ENCODE assay signal across 1 cellular context in the genomic region with DNA sequence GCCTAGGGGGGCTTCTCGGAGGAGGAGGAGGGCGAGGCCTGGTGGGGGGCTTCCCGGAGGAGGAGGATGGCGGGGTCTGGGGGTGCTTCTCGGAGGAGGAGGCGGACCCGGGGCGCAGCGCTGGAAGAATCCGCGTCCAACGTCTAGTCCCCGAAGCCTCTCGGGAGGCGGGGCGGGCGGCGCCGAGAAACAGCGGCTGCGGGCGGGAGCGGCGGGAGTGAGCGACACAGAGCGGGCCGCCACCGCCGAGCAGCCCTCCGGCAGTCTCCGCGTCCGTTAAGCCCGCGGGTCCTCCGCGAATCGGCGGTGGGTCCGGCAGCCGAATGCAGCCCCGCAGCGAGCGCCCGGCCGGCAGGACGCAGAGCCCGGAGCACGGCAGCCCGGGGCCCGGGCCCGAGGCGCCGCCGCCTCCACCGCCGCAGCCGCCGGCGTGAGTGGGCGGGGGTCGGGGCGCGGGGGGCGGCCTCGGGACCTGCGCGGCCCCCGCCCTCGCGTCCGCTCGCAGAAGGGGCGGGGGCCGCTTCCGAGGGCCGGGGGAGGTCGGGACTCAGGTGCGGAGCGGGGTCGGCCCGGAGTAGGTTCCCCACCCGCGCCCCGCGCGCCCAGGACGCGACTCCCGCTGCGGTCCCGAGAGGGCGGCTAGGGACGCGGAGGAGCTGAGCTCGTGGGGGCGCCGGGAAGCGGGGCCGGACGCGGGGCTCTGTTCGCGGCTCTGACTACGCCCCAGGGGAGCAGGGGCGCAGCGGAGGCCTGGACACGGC.
TF ChIP-seq lines count a peak whose summit lies in the region.

A gene (plus strand): TSS at position 214 of the 761 bp plus-strand sequence. CDS start 110 bp downstream, at position 324.

TF ChIP-seq in HepG2, 621 proteins besides CTCF, POLR2A, EP300 and RAD21 (continued from another document and continues in another):
- 0 out of 2 replicates have a peak, but pooled peaks have one; percentile 27 for TF ChIP-seq BCL6 (CRISPR knock-in tag; IDR thresholded peaks at IDR 0.05)
- TF ChIP-seq, protein P1, sequence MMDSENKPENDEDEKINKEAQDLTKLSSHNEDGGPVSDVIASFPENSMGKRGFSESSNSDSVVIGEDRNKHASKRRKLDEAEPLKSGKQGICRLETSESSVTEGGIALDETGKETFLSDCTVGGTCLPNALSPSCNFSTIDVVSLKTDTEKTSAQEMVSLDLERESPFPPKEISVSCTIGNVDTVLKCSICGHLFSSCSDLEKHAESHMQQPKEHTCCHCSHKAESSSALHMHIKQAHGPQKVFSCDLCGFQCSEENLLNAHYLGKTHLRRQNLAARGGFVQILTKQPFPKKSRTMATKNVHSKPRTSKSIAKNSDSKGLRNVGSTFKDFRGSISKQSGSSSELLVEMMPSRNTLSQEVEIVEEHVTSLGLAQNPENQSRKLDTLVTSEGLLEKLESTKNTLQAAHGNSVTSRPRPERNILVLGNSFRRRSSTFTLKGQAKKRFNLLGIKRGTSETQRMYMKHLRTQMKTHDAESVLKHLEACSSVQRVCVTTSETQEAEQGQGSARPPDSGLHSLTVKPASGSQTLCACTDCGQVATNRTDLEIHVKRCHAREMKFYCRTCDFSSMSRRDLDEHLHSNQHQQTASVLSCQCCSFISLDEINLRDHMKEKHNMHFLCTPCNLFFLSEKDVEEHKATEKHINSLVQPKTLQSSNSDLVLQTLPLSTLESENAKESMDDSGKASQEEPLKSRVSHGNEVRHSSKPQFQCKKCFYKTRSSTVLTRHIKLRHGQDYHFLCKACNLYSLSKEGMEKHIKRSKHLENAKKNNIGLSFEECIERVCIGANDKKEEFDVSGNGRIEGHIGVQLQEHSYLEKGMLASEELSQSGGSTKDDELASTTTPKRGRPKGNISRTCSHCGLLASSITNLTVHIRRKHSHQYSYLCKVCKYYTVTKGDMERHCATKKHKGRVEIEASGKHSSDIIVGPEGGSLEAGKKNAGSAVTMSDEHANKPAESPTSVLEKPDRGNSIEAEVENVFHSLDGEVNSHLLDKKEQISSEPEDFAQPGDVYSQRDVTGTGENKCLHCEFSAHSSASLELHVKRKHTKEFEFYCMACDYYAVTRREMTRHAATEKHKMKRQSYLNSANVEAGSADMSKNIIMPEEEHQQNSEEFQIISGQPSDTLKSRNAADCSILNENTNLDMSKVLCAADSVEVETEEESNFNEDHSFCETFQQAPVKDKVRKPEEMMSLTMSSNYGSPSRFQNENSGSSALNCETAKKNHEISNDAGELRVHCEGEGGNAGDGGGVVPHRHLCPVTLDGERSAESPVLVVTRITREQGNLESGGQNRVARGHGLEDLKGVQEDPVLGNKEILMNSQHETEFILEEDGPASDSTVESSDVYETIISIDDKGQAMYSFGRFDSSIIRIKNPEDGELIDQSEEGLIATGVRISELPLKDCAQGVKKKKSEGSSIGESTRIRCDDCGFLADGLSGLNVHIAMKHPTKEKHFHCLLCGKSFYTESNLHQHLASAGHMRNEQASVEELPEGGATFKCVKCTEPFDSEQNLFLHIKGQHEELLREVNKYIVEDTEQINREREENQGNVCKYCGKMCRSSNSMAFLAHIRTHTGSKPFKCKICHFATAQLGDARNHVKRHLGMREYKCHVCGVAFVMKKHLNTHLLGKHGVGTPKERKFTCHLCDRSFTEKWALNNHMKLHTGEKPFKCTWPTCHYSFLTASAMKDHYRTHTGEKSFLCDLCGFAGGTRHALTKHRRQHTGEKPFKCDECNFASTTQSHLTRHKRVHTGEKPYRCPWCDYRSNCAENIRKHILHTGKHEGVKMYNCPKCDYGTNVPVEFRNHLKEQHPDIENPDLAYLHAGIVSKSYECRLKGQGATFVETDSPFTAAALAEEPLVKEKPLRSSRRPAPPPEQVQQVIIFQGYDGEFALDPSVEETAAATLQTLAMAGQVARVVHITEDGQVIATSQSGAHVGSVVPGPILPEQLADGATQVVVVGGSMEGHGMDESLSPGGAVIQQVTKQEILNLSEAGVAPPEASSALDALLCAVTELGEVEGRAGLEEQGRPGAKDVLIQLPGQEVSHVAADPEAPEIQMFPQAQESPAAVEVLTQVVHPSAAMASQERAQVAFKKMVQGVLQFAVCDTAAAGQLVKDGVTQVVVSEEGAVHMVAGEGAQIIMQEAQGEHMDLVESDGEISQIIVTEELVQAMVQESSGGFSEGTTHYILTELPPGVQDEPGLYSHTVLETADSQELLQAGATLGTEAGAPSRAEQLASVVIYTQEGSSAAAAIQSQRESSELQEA (CRISPR knock-in tag; IDR thresholded peaks at IDR 0.05; ENCODE audit: not compliant biosample characterization), result no peak
- TF ChIP-seq, protein P2, sequence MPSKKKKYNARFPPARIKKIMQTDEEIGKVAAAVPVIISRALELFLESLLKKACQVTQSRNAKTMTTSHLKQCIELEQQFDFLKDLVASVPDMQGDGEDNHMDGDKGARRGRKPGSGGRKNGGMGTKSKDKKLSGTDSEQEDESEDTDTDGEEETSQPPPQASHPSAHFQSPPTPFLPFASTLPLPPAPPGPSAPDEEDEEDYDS (CRISPR knock-in tag; IDR thresholded peaks at IDR 0.05), result no peak
- TF ChIP-seq TP53 (CRISPR knock-in tag; conservative IDR thresholded peaks at IDR 0.05), result no peak
- TF ChIP-seq, protein P3, sequence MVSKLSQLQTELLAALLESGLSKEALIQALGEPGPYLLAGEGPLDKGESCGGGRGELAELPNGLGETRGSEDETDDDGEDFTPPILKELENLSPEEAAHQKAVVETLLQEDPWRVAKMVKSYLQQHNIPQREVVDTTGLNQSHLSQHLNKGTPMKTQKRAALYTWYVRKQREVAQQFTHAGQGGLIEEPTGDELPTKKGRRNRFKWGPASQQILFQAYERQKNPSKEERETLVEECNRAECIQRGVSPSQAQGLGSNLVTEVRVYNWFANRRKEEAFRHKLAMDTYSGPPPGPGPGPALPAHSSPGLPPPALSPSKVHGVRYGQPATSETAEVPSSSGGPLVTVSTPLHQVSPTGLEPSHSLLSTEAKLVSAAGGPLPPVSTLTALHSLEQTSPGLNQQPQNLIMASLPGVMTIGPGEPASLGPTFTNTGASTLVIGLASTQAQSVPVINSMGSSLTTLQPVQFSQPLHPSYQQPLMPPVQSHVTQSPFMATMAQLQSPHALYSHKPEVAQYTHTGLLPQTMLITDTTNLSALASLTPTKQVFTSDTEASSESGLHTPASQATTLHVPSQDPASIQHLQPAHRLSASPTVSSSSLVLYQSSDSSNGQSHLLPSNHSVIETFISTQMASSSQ (IDR thresholded peaks at IDR 0.05; ENCODE audit: low read depth), result no peak
- TF ChIP-seq, protein P3 (CRISPR knock-in tag; IDR thresholded peaks at IDR 0.05; ENCODE audit: borderline replicate concordance), result no peak; the same call in 1 of the 2 replicates
- TF ChIP-seq, protein P4, sequence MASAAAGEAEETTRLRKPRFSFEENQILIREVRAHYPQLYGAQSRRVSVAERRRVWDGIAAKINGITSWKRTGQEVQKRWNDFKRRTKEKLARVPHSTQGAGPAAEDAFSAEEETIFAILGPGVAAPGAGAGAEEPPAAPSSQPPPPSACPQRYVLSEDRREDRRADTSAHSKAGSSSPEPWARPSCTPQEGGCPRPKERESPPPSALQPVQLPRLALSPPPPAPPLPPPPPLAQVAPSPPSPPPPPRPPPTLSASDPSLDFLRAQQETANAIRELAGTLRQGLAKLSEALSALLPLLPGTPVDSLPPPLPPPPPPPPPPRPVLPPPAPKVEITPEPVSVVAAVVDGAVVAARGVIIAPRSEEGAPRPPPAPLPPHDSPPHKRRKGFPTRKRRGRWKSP (CRISPR knock-in tag; IDR thresholded peaks at IDR 0.05), result no peak
- no peak for TF ChIP-seq SMYD3 (CRISPR knock-in tag; IDR thresholded peaks at IDR 0.05)
- no peak for TF ChIP-seq SMARCC2 (IDR thresholded peaks at IDR 0.05)
- no peak for TF ChIP-seq STAG1 (CRISPR knock-in tag; IDR thresholded peaks at IDR 0.05)
- TF ChIP-seq ZNF614 (CRISPR knock-in tag; IDR thresholded peaks at IDR 0.05; ENCODE audit: borderline replicate concordance), result no peak
- no peak for TF ChIP-seq KAT2B (IDR thresholded peaks at IDR 0.05; ENCODE audit: borderline replicate concordance, low read depth, low read length)
- TF ChIP-seq ZFYVE20 (CRISPR knock-in tag; IDR thresholded peaks at IDR 0.05; ENCODE audit: borderline replicate concordance, low read depth), result no peak
- TF ChIP-seq PITX1 (CRISPR knock-in tag; IDR thresholded peaks at IDR 0.05), result no peak
- no peak for TF ChIP-seq ZNF234 (CRISPR knock-in tag; conservative IDR thresholded peaks at IDR 0.05)
- no peak for TF ChIP-seq SMC3 (IDR thresholded peaks at IDR 0.05; ENCODE audit: low read length)
- TF ChIP-seq TRIM24 (CRISPR knock-in tag; IDR thresholded peaks at IDR 0.05), result no peak
- TF ChIP-seq POLR2AphosphoS5 (IDR thresholded peaks at IDR 0.05; ENCODE audit: low read depth, low read length), result no peak
- TF ChIP-seq GABPA (IDR thresholded peaks at IDR 0.05; ENCODE audit: low read depth, low read length), result no peak
- peak; percentile 37; the same call in 1 of the 2 replicates for TF ChIP-seq GABPA (CRISPR knock-in tag; IDR thresholded peaks at IDR 0.05; ENCODE audit: low read depth)
- no peak for TF ChIP-seq ZFP1 (CRISPR knock-in tag; IDR thresholded peaks at IDR 0.05)
- TF ChIP-seq JDP2 (CRISPR knock-in tag; IDR thresholded peaks at IDR 0.05; ENCODE audit: borderline replicate concordance), result no peak
- TF ChIP-seq HDAC1 (CRISPR knock-in tag; IDR thresholded peaks at IDR 0.05), result no peak; the same call in 1 of the 2 replicates
- TF ChIP-seq, protein P5, sequence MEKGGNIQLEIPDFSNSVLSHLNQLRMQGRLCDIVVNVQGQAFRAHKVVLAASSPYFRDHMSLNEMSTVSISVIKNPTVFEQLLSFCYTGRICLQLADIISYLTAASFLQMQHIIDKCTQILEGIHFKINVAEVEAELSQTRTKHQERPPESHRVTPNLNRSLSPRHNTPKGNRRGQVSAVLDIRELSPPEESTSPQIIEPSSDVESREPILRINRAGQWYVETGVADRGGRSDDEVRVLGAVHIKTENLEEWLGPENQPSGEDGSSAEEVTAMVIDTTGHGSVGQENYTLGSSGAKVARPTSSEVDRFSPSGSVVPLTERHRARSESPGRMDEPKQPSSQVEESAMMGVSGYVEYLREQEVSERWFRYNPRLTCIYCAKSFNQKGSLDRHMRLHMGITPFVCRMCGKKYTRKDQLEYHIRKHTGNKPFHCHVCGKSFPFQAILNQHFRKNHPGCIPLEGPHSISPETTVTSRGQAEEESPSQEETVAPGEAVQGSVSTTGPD (CRISPR knock-in tag; IDR thresholded peaks at IDR 0.05), result no peak
- TF ChIP-seq MAZ (IDR thresholded peaks at IDR 0.05; ENCODE audit: borderline replicate concordance, low read depth, low read length), result peak; percentile 95
- TF ChIP-seq MAZ (CRISPR knock-in tag; IDR thresholded peaks at IDR 0.05; ENCODE audit: low read depth), result peak; percentile 95
- no peak for TF ChIP-seq GZF1 (CRISPR knock-in tag; IDR thresholded peaks at IDR 0.05)
- TF ChIP-seq ARNTL (CRISPR knock-in tag; IDR thresholded peaks at IDR 0.05), result no peak
- TF ChIP-seq ZNF772 (CRISPR knock-in tag; IDR thresholded peaks at IDR 0.05), result peak; percentile 78; the same call in 1 of the 2 replicates
- TF ChIP-seq, protein P6, sequence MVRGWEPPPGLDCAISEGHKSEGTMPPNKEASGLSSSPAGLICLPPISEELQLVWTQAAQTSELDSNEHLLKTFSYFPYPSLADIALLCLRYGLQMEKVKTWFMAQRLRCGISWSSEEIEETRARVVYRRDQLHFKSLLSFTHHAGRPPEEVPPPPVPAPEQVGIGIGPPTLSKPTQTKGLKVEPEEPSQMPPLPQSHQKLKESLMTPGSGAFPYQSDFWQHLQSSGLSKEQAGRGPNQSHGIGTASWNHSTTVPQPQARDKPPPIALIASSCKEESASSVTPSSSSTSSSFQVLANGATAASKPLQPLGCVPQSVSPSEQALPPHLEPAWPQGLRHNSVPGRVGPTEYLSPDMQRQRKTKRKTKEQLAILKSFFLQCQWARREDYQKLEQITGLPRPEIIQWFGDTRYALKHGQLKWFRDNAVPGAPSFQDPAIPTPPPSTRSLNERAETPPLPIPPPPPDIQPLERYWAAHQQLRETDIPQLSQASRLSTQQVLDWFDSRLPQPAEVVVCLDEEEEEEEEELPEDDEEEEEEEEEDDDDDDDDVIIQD (CRISPR knock-in tag; IDR thresholded peaks at IDR 0.05; ENCODE audit: low read depth), result no peak
- no peak for TF ChIP-seq DMAP1 (CRISPR knock-in tag; IDR thresholded peaks at IDR 0.05)
- TF ChIP-seq NFYC (CRISPR knock-in tag; IDR thresholded peaks at IDR 0.05), result no peak
- TF ChIP-seq, protein P7, sequence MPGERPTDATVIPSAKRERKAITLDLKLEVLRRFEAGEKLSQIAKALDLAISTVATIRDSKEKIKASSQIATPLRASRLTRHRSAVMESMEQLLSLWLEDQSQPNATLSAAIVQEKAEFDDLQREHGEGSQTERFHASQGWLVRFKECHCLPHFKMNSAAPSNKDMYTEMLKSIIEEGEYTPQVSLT (CRISPR knock-in tag; IDR thresholded peaks at IDR 0.05; ENCODE audit: borderline replicate concordance, low read depth), result no peak
- no peak for TF ChIP-seq SALL2 (CRISPR knock-in tag; IDR thresholded peaks at IDR 0.05)
- TF ChIP-seq ZNF530 (CRISPR knock-in tag; IDR thresholded peaks at IDR 0.05; ENCODE audit: low read depth), result no peak
- no peak for TF ChIP-seq ZNF660 (CRISPR knock-in tag; IDR thresholded peaks at IDR 0.05; ENCODE audit: borderline replicate concordance, low read depth)
- no peak for TF ChIP-seq ZNF589 (CRISPR knock-in tag; conservative IDR thresholded peaks at IDR 0.05)
- TF ChIP-seq, protein P8, sequence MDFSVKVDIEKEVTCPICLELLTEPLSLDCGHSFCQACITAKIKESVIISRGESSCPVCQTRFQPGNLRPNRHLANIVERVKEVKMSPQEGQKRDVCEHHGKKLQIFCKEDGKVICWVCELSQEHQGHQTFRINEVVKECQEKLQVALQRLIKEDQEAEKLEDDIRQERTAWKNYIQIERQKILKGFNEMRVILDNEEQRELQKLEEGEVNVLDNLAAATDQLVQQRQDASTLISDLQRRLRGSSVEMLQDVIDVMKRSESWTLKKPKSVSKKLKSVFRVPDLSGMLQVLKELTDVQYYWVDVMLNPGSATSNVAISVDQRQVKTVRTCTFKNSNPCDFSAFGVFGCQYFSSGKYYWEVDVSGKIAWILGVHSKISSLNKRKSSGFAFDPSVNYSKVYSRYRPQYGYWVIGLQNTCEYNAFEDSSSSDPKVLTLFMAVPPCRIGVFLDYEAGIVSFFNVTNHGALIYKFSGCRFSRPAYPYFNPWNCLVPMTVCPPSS (IDR thresholded peaks at IDR 0.05), result no peak
- no peak for TF ChIP-seq PAF1 (CRISPR knock-in tag; IDR thresholded peaks at IDR 0.05)
- TF ChIP-seq ZNF496 (CRISPR knock-in tag; IDR thresholded peaks at IDR 0.05; ENCODE audit: insufficient replicate concordance), result no peak
